Comparison of ENCODE assay signal across 8 cellular contexts in genomic region chr2:70125498-70125898, GRCh38. TPM values are rescaled to one million over a fixed set of nuclear protein-coding genes. Genes with fewer than 3 reads are reported as not detected.
DNase-seq lines count a peak whose midpoint lies in the region; TF ChIP-seq lines count a peak whose summit lies in the region.

No MANE protein-coding gene starts in this region.

- no peak for TF ChIP-seq CTCF in esophagus muscularis mucosa (IDR thresholded peaks at IDR 0.05)

- peak overlapping the region; percentile 43 for H3K4me3 ChIP-seq in SJSA1
- H3K4me3 ChIP-seq in esophagus muscularis mucosa, result peak overlapping the region; percentile 61 to 72 (median 64)
- H3K4me3 ChIP-seq in rectal smooth muscle tissue (ENCODE audit: low read length), result peak overlapping the region; percentile 90

- DNase-seq in SJSA1 (ENCODE audit: low read depth in 1 of 2, low spot score in 2 of 2) (no peak), esophagus muscularis mucosa (ENCODE audit: extremely low spot score) (no peak), NCI-H2081 treated with DMSO at 0.1 percent for 48 hours (lab: John Stamatoyannopoulos, UW) (no peak), erythroblast (lab: John Stamatoyannopoulos, UW) (no peak), NCI-H1092 treated with DMSO at 0.1 percent for 48 hours (lab: John Stamatoyannopoulos, UW) (no peak), kidney tubule cell (ENCODE audit: low spot score) (no peak)

- TF ChIP-seq EP300 in esophagus muscularis mucosa (IDR thresholded peaks at IDR 0.05), result no peak

- H3K27me3 ChIP-seq in SJSA1 (replicated peaks), result no peaks in the 10 kb centered on the region
- H3K27me3 ChIP-seq in esophagus muscularis mucosa, result no peaks in the 10 kb centered on the region
- H3K27me3 ChIP-seq in rectal smooth muscle tissue (ENCODE audit: control insufficient read depth, insufficient read depth, low read length), result no peaks in the 10 kb centered on the region

- TF ChIP-seq POLR2A in esophagus muscularis mucosa (IDR thresholded peaks at IDR 0.05; ENCODE audit: low read depth), result no peak
- TF ChIP-seq POLR2A in erythroblast (IDR thresholded peaks at IDR 0.05; ENCODE audit: low read length), result no peak

- H3K4me1 ChIP-seq in ES-I3 (ENCODE audit: insufficient read depth, low read length) (peaks cover 33% of the 10 kb centered on the region), SJSA1 (replicated peaks) (peaks cover 38% of the 10 kb centered on the region), esophagus muscularis mucosa (peaks cover 24 to 36% (median 31%) of the 10 kb centered on the region in 4 donors), rectal smooth muscle tissue (ENCODE audit: control insufficient read depth, insufficient read depth, low read length) (peaks cover 4% of the 10 kb centered on the region)

- intact Hi-C loops in esophagus muscularis mucosa (cut with DNase I), result loop anchor here (2.0 kb wide), 1 partner anchor 37 kb away; no protein-coding TSS in a partner anchor

- no peaks in the 10 kb centered on the region for H3K9me3 ChIP-seq in ES-I3 (ENCODE audit: control insufficient read depth, insufficient read depth, low read length)
- H3K9me3 ChIP-seq in SJSA1 (replicated peaks), result no peaks in the 10 kb centered on the region
- no peaks in the 10 kb centered on the region for H3K9me3 ChIP-seq in esophagus muscularis mucosa

- peak overlapping the region; percentile 91 for H3K27ac ChIP-seq in SJSA1
- H3K27ac ChIP-seq in esophagus muscularis mucosa (replicated peaks in 1 of 4), result peak overlapping the region; percentile 93 to 99 (median 98)
- H3K27ac ChIP-seq in rectal smooth muscle tissue (ENCODE audit: low read depth, low read length), result peak overlapping the region; percentile 99

- H3K36me3 ChIP-seq in ES-I3 (ENCODE audit: insufficient read depth, low read length), result no peaks in the 10 kb centered on the region
- no peaks in the 10 kb centered on the region for H3K36me3 ChIP-seq in SJSA1
- no peaks in the 10 kb centered on the region for H3K36me3 ChIP-seq in esophagus muscularis mucosa
- no peaks in the 10 kb centered on the region for H3K36me3 ChIP-seq in rectal smooth muscle tissue (ENCODE audit: control insufficient read depth, insufficient read depth, low read length)

- WGBS in esophagus muscularis mucosa, result 68% methylated on average over 13 of the region's 13 CpGs

- H3K9ac ChIP-seq in ES-I3 (ENCODE audit: low read depth, low read length) (peak overlapping the region; percentile 99), rectal smooth muscle tissue (ENCODE audit: low read length) (peak overlapping the region; percentile 14)

RNA-seq across cellular contexts. Expression of gene PCBP1, which starts 38.2 kb away (rescaled TPM):
- 17.7 and 25.2 TPM in 2 replicates for total RNA-seq in SJSA1 (2014; rRNA removed; shearing (Covaris generic))
- total RNA-seq in esophagus muscularis mucosa, result 100 to 1,000 TPM; 156 to 220 (median 189) TPM
